In genomic region chr10:34432589-34432988, GRCh38 we compare ENCODE assay signal across 17 cellular contexts.
A peak's percentile ranks its signal among the peaks of the same experiment; 100 is the strongest.
DNase-seq lines count a peak whose midpoint lies in the region; ATAC-seq and TF ChIP-seq lines count a peak whose summit lies in the region.
"Had no signal": no experiment of that assay in that cellular context is flagged by ENCODE, and none has a peak within 500 bp of the region (broad histone marks: within the 10 kb centered on the region; RNA-seq: fewer than 3 reads in every experiment).

No MANE protein-coding gene starts in this region.

- ATAC-seq in SK-N-SH treated with all-trans-retinoic acid at 6 μM for 48 hours (no peak), left colon (peak; percentile 42), HG02885 (IDR thresholded peaks at IDR 0.05; ENCODE audit: poor library complexity, unreplicated experiment) (no peak)
- ATAC-seq: GM12878, GM23338, HCT116, Panc1 had no signal

- no peak for TF ChIP-seq EP300 in SK-N-SH (IDR thresholded peaks at IDR 0.05; ENCODE audit: borderline replicate concordance in 1 of 2, low read depth in 1 of 2, low read length in 1 of 2)

- H3K9me2 ChIP-seq in SK-N-SH: no peaks in the 10 kb centered on the region

- TF ChIP-seq CTCF in SK-N-SH (IDR thresholded peaks at IDR 0.05): no peak
- no peak for TF ChIP-seq CTCF in mammary epithelial cell (conservative IDR thresholded peaks at IDR 0.05 in 1 of 2, IDR thresholded peaks at IDR 0.05 in 1 of 2; ENCODE audit: extremely low read depth in 1 of 2, insufficient read depth in 1 of 2, low read depth in 1 of 2, low read length in 2 of 2)

- H3K4me1 ChIP-seq in SK-N-SH (ENCODE audit: control insufficient read depth in 1 of 2, insufficient read depth in 2 of 2, low read depth in 1 of 2, low read length in 1 of 2) (peaks cover 0 to 10% of the 10 kb centered on the region in 2 experiments; a peak in 3 of 4 replicates), mammary epithelial cell (ENCODE audit: insufficient read depth, low read length) (peaks cover 21% of the 10 kb centered on the region), skeletal muscle satellite cell (ENCODE audit: control insufficient read depth, insufficient read depth, low read length) (peaks cover 25% of the 10 kb centered on the region)

- in situ Hi-C loops in mammary epithelial cell (cut with MboI; ENCODE audit: low sequenced_read_pairs in 2 of 2): no loop called here

- H3K9me3 ChIP-seq in SK-N-SH: no peaks in the 10 kb centered on the region
- H3K9me3 ChIP-seq in mammary epithelial cell (replicated peaks; ENCODE audit: insufficient read depth, low read length): no peaks in the 10 kb centered on the region
- no peaks in the 10 kb centered on the region for H3K9me3 ChIP-seq in skeletal muscle satellite cell (replicated peaks; ENCODE audit: low read length)

- H3K4me2 ChIP-seq in SK-N-SH (no peak overlapping the region; the same call in 1 of the 2 replicates), mammary epithelial cell (ENCODE audit: insufficient read depth, low read depth, low read length) (peak overlapping the region; percentile 64), skeletal muscle satellite cell (ENCODE audit: low read length) (peak overlapping the region; percentile 48)
- H3K4me2 ChIP-seq: GM23338 had no signal

- H4K20me1 ChIP-seq in SK-N-SH (ENCODE audit: insufficient read depth) (no peaks in the 10 kb centered on the region), mammary epithelial cell (ENCODE audit: insufficient read depth, low read length) (no peaks in the 10 kb centered on the region)

- peak overlapping the region; percentile 50 to 99; a peak in 3 of 4 replicates for H3K27ac ChIP-seq in SK-N-SH (ENCODE audit: low read depth in 2 of 2, low read length in 1 of 2)
- no peak overlapping the region for H3K27ac ChIP-seq in mammary epithelial cell (ENCODE audit: insufficient read depth, low read depth, low read length)

- H3K4me3 ChIP-seq in SK-N-SH (ENCODE audit: low read depth in 2 of 2, low read length in 1 of 2) (no peak overlapping the region), mammary epithelial cell (replicated peaks in 1 of 3; ENCODE audit: insufficient read depth in 1 of 3, low read depth in 2 of 3, low read length in 3 of 3) (no peak overlapping the region), skeletal muscle satellite cell (ENCODE audit: low read length) (no peak overlapping the region)
- H3K4me3 ChIP-seq: GM12878, GM23338 had no signal

- no peak for TF ChIP-seq RAD21 in SK-N-SH (IDR thresholded peaks at IDR 0.05; ENCODE audit: low read length)

- intact Hi-C loops in mammary epithelial cell (cut with micrococcal nuclease) (loop anchor here (5.0 kb wide), 1 partner anchor 35 kb away; no protein-coding TSS in a partner anchor), left colon (cut with DNase I, micrococcal nuclease) (no loop called here)

- CTCF ChIA-PET in SK-N-SH (lab: Yijun Ruan, JAX) (no interaction called here), mammary epithelial cell (lab: Charles Lee; ENCODE audit: low non-redundant PET) (no interaction called here)

- dilution Hi-C loops in mammary epithelial cell (cut with HindIII; ENCODE audit: low sequenced_read_pairs): loop anchor here (10.0 kb wide), 1 partner anchor 52 kb away; no protein-coding TSS in a partner anchor

- DNase-seq in SK-N-SH (no peak), mammary epithelial cell (peak; percentile 41), left colon (no peak), NCI-H446 (lab: John Stamatoyannopoulos, UW) (no peak), NCI-H526 treated with DMSO at 0.1 percent for 48 hours (lab: John Stamatoyannopoulos, UW) (no peak)
- DNase-seq: C1 segment of cervical spinal cord, DMS 273 treated with DMSO at 0.1 percent for 48 hours, GDM1, KG1, NCI-H2081 treated with DMSO at 0.1 percent for 48 hours had no signal

- H3K9ac ChIP-seq in SK-N-SH: peak overlapping the region; percentile 30; the same call in 1 of the 2 replicates
- no peak overlapping the region for H3K9ac ChIP-seq in mammary epithelial cell (ENCODE audit: insufficient read depth, low read length)
- H3K9ac ChIP-seq in skeletal muscle satellite cell (ENCODE audit: low read depth, low read length): peak overlapping the region; percentile 40

- H3F3A ChIP-seq in SK-N-SH (replicated peaks; ENCODE audit: insufficient read depth): peaks cover 27% of the 10 kb centered on the region

- POLR2A ChIA-PET in SK-N-SH (lab: Yijun Ruan, JAX): no interaction called here

- H3K27me3 ChIP-seq in SK-N-SH (ENCODE audit: insufficient read depth) (no peaks in the 10 kb centered on the region), mammary epithelial cell (ENCODE audit: insufficient read depth, low read length) (no peaks in the 10 kb centered on the region), skeletal muscle satellite cell (ENCODE audit: control insufficient read depth, insufficient read depth, low read length) (no peaks in the 10 kb centered on the region)

- peaks cover 15% of the 10 kb centered on the region for H3K79me2 ChIP-seq in SK-N-SH (ENCODE audit: insufficient read depth)
- peaks cover 3% of the 10 kb centered on the region for H3K79me2 ChIP-seq in mammary epithelial cell (ENCODE audit: insufficient read depth, low read length)

- H3K36me3 ChIP-seq in SK-N-SH (replicated peaks in 1 of 2; ENCODE audit: control insufficient read depth in 1 of 2, insufficient read depth in 2 of 2, low read length in 1 of 2): no peaks in the 10 kb centered on the region
- no peaks in the 10 kb centered on the region for H3K36me3 ChIP-seq in mammary epithelial cell (ENCODE audit: insufficient read depth, low read length)
- H3K36me3 ChIP-seq in skeletal muscle satellite cell (ENCODE audit: insufficient read depth, low read length): no peaks in the 10 kb centered on the region

- BruUV-seq in mammary epithelial cell (replicated peaks; lab: Mats Ljungman, UMichigan): no TSS peak

- no peak overlapping the region for H2AFZ ChIP-seq in SK-N-SH (ENCODE audit: low read depth)
- H2AFZ ChIP-seq in mammary epithelial cell (ENCODE audit: low read depth, low read length): peak overlapping the region; percentile 55
- H2AFZ ChIP-seq: GM23338 had no signal

TF ChIP-seq in SK-N-SH, 30 proteins besides CTCF, POLR2A, EP300 and RAD21:
- TF ChIP-seq JUND (IDR thresholded peaks at IDR 0.05): no peak
- TF ChIP-seq ZBTB33 (IDR thresholded peaks at IDR 0.05; ENCODE audit: borderline replicate concordance, low read depth): no peak
- no peak for TF ChIP-seq TCF12 (IDR thresholded peaks at IDR 0.05)
TF ChIP-seq in SK-N-SH: peak in this region for 0.

TF ChIP-seq in SK-N-SH treated with all-trans-retinoic acid at 6 μM for 48 hours, 23 proteins besides CTCF, POLR2A, EP300 and RAD21 (continues in another document):
- TF ChIP-seq ZC3H10 (CRISPR knock-in tag; IDR thresholded peaks at IDR 0.05): no peak
- TF ChIP-seq CREB5 (CRISPR knock-in tag; IDR thresholded peaks at IDR 0.05; ENCODE audit: low read depth): no peak
- TF ChIP-seq CSRNP3 (CRISPR knock-in tag; IDR thresholded peaks at IDR 0.05): no peak
- TF ChIP-seq BACH2 (CRISPR knock-in tag; IDR thresholded peaks at IDR 0.05; ENCODE audit: borderline replicate concordance): no peak
- TF ChIP-seq ISL1 (CRISPR knock-in tag; IDR thresholded peaks at IDR 0.05): no peak
- TF ChIP-seq, protein P1, sequence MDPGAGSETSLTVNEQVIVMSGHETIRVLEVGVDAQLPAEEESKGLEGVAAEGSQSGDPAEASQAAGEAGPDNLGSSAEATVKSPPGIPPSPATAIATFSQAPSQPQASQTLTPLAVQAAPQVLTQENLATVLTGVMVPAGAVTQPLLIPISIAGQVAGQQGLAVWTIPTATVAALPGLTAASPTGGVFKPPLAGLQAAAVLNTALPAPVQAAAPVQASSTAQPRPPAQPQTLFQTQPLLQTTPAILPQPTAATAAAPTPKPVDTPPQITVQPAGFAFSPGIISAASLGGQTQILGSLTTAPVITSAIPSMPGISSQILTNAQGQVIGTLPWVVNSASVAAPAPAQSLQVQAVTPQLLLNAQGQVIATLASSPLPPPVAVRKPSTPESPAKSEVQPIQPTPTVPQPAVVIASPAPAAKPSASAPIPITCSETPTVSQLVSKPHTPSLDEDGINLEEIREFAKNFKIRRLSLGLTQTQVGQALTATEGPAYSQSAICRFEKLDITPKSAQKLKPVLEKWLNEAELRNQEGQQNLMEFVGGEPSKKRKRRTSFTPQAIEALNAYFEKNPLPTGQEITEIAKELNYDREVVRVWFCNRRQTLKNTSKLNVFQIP (CRISPR knock-in tag; IDR thresholded peaks at IDR 0.05; ENCODE audit: borderline replicate concordance, low read depth): no peak
- no peak for TF ChIP-seq ZFP3 (CRISPR knock-in tag; IDR thresholded peaks at IDR 0.05)
- no peak for TF ChIP-seq ZFP30 (CRISPR knock-in tag; IDR thresholded peaks at IDR 0.05)
- TF ChIP-seq CSDC2 (CRISPR knock-in tag; IDR thresholded peaks at IDR 0.05): no peak
- no peak for TF ChIP-seq OSR1 (CRISPR knock-in tag; IDR thresholded peaks at IDR 0.05)
